11 cellular contexts compared by ENCODE assay signal in the genomic region with DNA sequence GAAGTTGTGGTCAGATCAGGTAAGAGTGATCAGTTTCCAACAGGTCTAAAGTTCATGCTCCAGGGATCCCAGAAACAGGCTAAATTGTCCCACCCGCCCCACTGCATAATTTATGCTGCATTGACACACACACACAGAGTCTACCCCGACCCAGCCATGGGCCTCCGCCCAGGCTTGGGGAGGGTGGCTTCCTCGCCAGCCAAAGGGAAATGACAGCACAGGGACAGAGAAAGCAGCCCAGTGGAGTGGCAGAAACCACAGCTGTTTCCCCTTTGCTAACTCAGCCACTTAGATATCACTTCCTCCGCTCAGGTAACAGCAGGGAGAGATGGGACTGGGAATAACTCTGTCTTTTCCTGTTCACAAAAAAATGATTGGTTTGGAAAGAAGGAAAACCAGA. TPM values are rescaled to one million over a fixed set of nuclear protein-coding genes. Genes with fewer than 3 reads are reported as not detected.
DNase-seq lines count a peak whose midpoint lies in the region; ATAC-seq and TF ChIP-seq lines count a peak whose summit lies in the region.
"Had no signal": no experiment of that assay in that cellular context is flagged by ENCODE, and none has a peak within 500 bp of the region (broad histone marks: within the 10 kb centered on the region; RNA-seq: fewer than 3 reads in every experiment).

No MANE protein-coding gene starts in this region.

- H3K4me3 Mint-ChIP-seq in activated CD8-positive, alpha-beta T cell treated with anti-CD3 and anti-CD28 coated beads for 36 hours, result no peak overlapping the region

- no peaks in the 10 kb centered on the region for H3K27me3 Mint-ChIP-seq in activated CD8-positive, alpha-beta T cell treated with anti-CD3 and anti-CD28 coated beads for 36 hours

- H3K4me2 ChIP-seq in BLaER1 treated with 17β-estradiol and CSF1 and Interleukin-3, amounts not matched to agents 10 nM and 100 nM, result peak overlapping the region; percentile 83 to 96 (median 91)

- TF ChIP-seq CTCF in activated CD8-positive, alpha-beta T cell treated with anti-CD3 and anti-CD28 coated beads for 36 hours (IDR thresholded peaks at IDR 0.05), result no peak
- no peak for TF ChIP-seq CTCF in foreskin keratinocyte (conservative IDR thresholded peaks at IDR 0.05)

- H3K27me3 ChIP-seq in BLaER1 treated with 17β-estradiol and CSF1 and Interleukin-3, amounts not matched to agents 10 nM and 100 nM, result no peaks in the 10 kb centered on the region
- no peaks in the 10 kb centered on the region for H3K27me3 ChIP-seq in foreskin keratinocyte
- H3K27me3 ChIP-seq: tibial artery had no signal

- POLR2A ChIA-PET in activated CD8-positive, alpha-beta T cell treated with anti-CD3 and anti-CD28 coated beads for 36 hours (lab: Charles Lee), result no interaction called here

- ATAC-seq in HG02885 (IDR thresholded peaks at IDR 0.05; ENCODE audit: poor library complexity, unreplicated experiment) (peak; percentile 49), left lobe of liver (peak; percentile 66), HG02938 (IDR thresholded peaks at IDR 0.05; ENCODE audit: unreplicated experiment) (no peak), HG02981 (IDR thresholded peaks at IDR 0.05; ENCODE audit: unreplicated experiment) (no peak), foreskin keratinocyte (no peak), GM19328 (IDR thresholded peaks at IDR 0.05; ENCODE audit: unreplicated experiment) (no peak)
- ATAC-seq in activated CD8-positive, alpha-beta T cell treated with anti-CD3 and anti-CD28 coated beads for 36 hours, result peak; percentile 82

- H3K36me3 ChIP-seq in BLaER1 treated with 17β-estradiol and CSF1 and Interleukin-3, amounts not matched to agents 10 nM and 100 nM, result peaks cover 0 to 31% (median 11%) of the 10 kb centered on the region in 11 experiments; a peak in 9 of 22 replicates
- H3K36me3 ChIP-seq: tibial artery had no signal

- H3K4me3 ChIP-seq in BLaER1 treated with 17β-estradiol and CSF1 and Interleukin-3, amounts not matched to agents 10 nM and 100 nM, result peak overlapping the region in 8 of 10 experiments; percentile 23 to 56 (median 38); a peak in 11 of 20 replicates
- H3K4me3 ChIP-seq: coronary artery, tibial artery had no signal

- H3K27ac ChIP-seq in BLaER1 treated with 17β-estradiol and CSF1 and Interleukin-3, amounts not matched to agents 10 nM and 100 nM, result peak overlapping the region; percentile 38 to 81 (median 76); a peak in 21 of 22 replicates
- no peak overlapping the region for H3K27ac ChIP-seq in foreskin keratinocyte
- H3K27ac ChIP-seq: tibial artery had no signal

- peaks cover 0 to 91% (median 62%) of the 10 kb centered on the region in 11 experiments; a peak in 19 of 22 replicates for H4K20me1 ChIP-seq in BLaER1 treated with 17β-estradiol and CSF1 and Interleukin-3, amounts not matched to agents 10 nM and 100 nM

- no peak overlapping the region for H3K27ac Mint-ChIP-seq in activated CD8-positive, alpha-beta T cell treated with anti-CD3 and anti-CD28 coated beads for 36 hours

- H3K36me3 Mint-ChIP-seq in activated CD8-positive, alpha-beta T cell treated with anti-CD3 and anti-CD28 coated beads for 36 hours (ENCODE audit: low read depth), result no peaks in the 10 kb centered on the region

- no peaks in the 10 kb centered on the region for H3K9me3 Mint-ChIP-seq in activated CD8-positive, alpha-beta T cell treated with anti-CD3 and anti-CD28 coated beads for 36 hours

- H3K9me3 ChIP-seq in BLaER1 treated with 17β-estradiol and CSF1 and Interleukin-3, amounts not matched to agents 10 nM and 100 nM (replicated peaks in 1 of 11), result no peaks in the 10 kb centered on the region
- H3K9me3 ChIP-seq: tibial artery had no signal

- intact Hi-C loops in activated CD8-positive, alpha-beta T cell treated with anti-CD3 and anti-CD28 coated beads for 36 hours (cut with micrococcal nuclease), result no loop called here

- CTCF ChIA-PET in activated CD8-positive, alpha-beta T cell treated with anti-CD3 and anti-CD28 coated beads for 36 hours (lab: Charles Lee), result interaction anchor here (0.7 to 1.5 kb wide), 4 partner anchors 9 to 133 kb away, joined by 3 to 6 read pairs (median 3); partner anchors contain the start of gene SH3PXD2A

- DNase-seq in activated CD8-positive, alpha-beta T cell treated with anti-CD3 and anti-CD28 coated beads for 36 hours, result peak; percentile 39
- DNase-seq in left lobe of liver (ENCODE audit: low spot score) (no peak), foreskin keratinocyte (no peak)
- DNase-seq: SIG-M5 had no signal

- H3K9ac ChIP-seq in BLaER1 treated with 17β-estradiol and CSF1 and Interleukin-3, amounts not matched to agents 10 nM and 100 nM, result peak overlapping the region in 10 of 11 experiments; percentile 34 to 70 (median 60); a peak in 20 of 22 replicates

- peaks cover 14% of the 10 kb centered on the region for H3K4me1 Mint-ChIP-seq in activated CD8-positive, alpha-beta T cell treated with anti-CD3 and anti-CD28 coated beads for 36 hours (ENCODE audit: low read depth)

- peaks cover 90 to 99% (median 95%) of the 10 kb centered on the region in 10 experiments for H3K4me1 ChIP-seq in BLaER1 treated with 17β-estradiol and CSF1 and Interleukin-3, amounts not matched to agents 10 nM and 100 nM
- peaks cover 71% of the 10 kb centered on the region for H3K4me1 ChIP-seq in foreskin keratinocyte

RNA-seq across cellular contexts. Expression of gene SH3PXD2A, which starts 9.4 kb away (rescaled TPM):
- total RNA-seq in activated CD8-positive, alpha-beta T cell treated with anti-CD3 and anti-CD28 coated beads for 36 hours, result 1 to 10 TPM; 6.5 to 7.4 TPM
- 43.5 TPM for total RNA-seq in left lobe of liver
- 81.7 and 109 TPM in 2 replicates for total RNA-seq in foreskin keratinocyte
- polyA plus RNA-seq in foreskin keratinocyte, result 23.9 and 27.5 TPM in 2 replicates

Comparison
In these comparisons a context has a peak if more than half of its experiments do, and no peak if none do; other contexts are left out.
1. ATAC-seq: peak in HG02885 (single experiment), activated CD8-positive, alpha-beta T cell treated with anti-CD3 and anti-CD28 coated beads for 36 hours (single experiment) and left lobe of liver (single experiment); none in HG02938 (single experiment), HG02981 (single experiment), foreskin keratinocyte (single experiment) and GM19328 (single experiment).